ENCODE assay signal across 10 cellular contexts in the genomic region with DNA sequence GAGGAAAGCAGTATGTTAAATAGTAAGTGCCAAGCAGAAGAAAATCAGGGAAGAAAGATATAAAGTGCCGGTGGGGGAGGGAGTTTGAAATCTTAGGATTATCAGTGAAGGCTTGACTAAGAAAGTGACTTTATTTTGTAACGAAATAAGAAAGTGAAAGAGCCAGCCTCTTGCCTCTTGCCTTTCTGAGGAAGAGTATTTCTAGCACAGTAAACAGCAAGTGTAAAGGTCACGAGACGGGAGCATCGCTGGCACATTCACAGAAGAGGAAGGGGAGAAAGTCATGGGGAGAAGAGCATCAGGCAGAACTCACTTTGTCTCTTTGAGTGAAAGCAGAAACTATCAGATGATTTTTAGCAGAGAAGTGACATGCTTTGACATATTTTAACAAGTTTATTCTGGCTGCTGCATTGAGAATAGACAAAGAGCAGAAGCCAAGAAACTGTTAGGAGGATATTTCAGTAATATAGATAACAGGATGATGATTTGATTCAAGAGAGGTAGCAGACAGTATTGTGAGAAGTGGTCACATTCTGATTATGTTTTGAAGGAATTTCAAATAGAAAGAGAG.
DNase-seq lines count a peak whose midpoint lies in the region; ATAC-seq and TF ChIP-seq lines count a peak whose summit lies in the region.
"Had no signal": no experiment of that assay in that cellular context is flagged by ENCODE, and none has a peak within 500 bp of the region (broad histone marks: within the 10 kb centered on the region; RNA-seq: fewer than 3 reads in every experiment).

No MANE protein-coding gene starts in this region.

- intact Hi-C loops in Caco-2 (cut with micrococcal nuclease; ENCODE audit: unreplicated experiment) = no loop called here

- H3K4me1 Mint-ChIP-seq in activated T-cell treated with anti-CD3 and anti-CD28 coated beads, Interleukin-2, amount 50 U/mL, for 4 hours (ENCODE audit: low read depth) = peaks cover 10% of the 10 kb centered on the region
- H3K4me1 Mint-ChIP-seq in Caco-2 (ENCODE audit: low read depth, unreplicated experiment) = peaks cover 12% of the 10 kb centered on the region

- H3K9me3 ChIP-seq in gastroesophageal sphincter = no peaks in the 10 kb centered on the region
- no peaks in the 10 kb centered on the region for H3K9me3 ChIP-seq in suprapubic skin
- H3K9me3 ChIP-seq in Caco-2 = no peaks in the 10 kb centered on the region

- H3K36me3 ChIP-seq in gastroesophageal sphincter = no peaks in the 10 kb centered on the region
- H3K36me3 ChIP-seq in suprapubic skin = no peaks in the 10 kb centered on the region
- H3K36me3 ChIP-seq in Caco-2 (ENCODE audit: control insufficient read depth, insufficient read depth, low read length) = no peaks in the 10 kb centered on the region

- H3K9me3 Mint-ChIP-seq in activated T-cell treated with anti-CD3 and anti-CD28 coated beads, Interleukin-2, amount 50 U/mL, for 4 hours = peaks cover 3% of the 10 kb centered on the region
- H3K9me3 Mint-ChIP-seq in Caco-2 (ENCODE audit: unreplicated experiment) = peaks cover 9% of the 10 kb centered on the region

- H3K27ac Mint-ChIP-seq in Caco-2 (ENCODE audit: unreplicated experiment) = no peak overlapping the region
- H3K27ac Mint-ChIP-seq: activated T-cell treated with anti-CD3 and anti-CD28 coated beads, Interleukin-2, amount 50 U/mL, for 24 hours had no signal

- BruUV-seq in Caco-2 (replicated peaks; lab: Mats Ljungman, UMichigan) = no TSS peak

- WGBS in gastroesophageal sphincter (ENCODE audit: low coverage in 1 of 2), 2 donors = 4 to 26% methylated on average over 5 of the region's 5 CpGs
- WGBS in suprapubic skin = 53% methylated on average over 5 of the region's 5 CpGs

- peaks cover 13% of the 10 kb centered on the region for H3K36me3 Mint-ChIP-seq in activated T-cell treated with anti-CD3 and anti-CD28 coated beads, Interleukin-2, amount 50 U/mL, for 4 hours (ENCODE audit: insufficient read depth)
- peaks cover 6% of the 10 kb centered on the region for H3K36me3 Mint-ChIP-seq in Caco-2 (ENCODE audit: insufficient read depth, unreplicated experiment)

- H3K27me3 ChIP-seq in gastroesophageal sphincter = no peaks in the 10 kb centered on the region
- H3K27me3 ChIP-seq in suprapubic skin = no peaks in the 10 kb centered on the region
- H3K27me3 ChIP-seq in Caco-2 (replicated peaks; ENCODE audit: control insufficient read depth, insufficient read depth, low read length) = no peaks in the 10 kb centered on the region

- H3K4me3 Mint-ChIP-seq in activated T-cell treated with anti-CD3 and anti-CD28 coated beads, Interleukin-2, amount 50 U/mL, for 4 hours = no peak overlapping the region
- no peak overlapping the region for H3K4me3 Mint-ChIP-seq in Caco-2 (ENCODE audit: unreplicated experiment)
- H3K4me3 Mint-ChIP-seq: activated T-cell treated with anti-CD3 and anti-CD28 coated beads, Interleukin-2, amount 50 U/mL, for 24 hours had no signal

- H3K4me1 ChIP-seq in gastroesophageal sphincter = peaks cover 4 to 81% (median 14%) of the 10 kb centered on the region in 3 donors
- peaks cover 60% of the 10 kb centered on the region for H3K4me1 ChIP-seq in suprapubic skin
- 0 out of 2 replicates have a peak, but pooled peaks cover under 1% of the 10 kb centered on the region for H3K4me1 ChIP-seq in Caco-2

- POLR2A ChIA-PET in Caco-2 (lab: Charles Lee) = no interaction called here

- TF ChIP-seq EP300 in gastroesophageal sphincter (IDR thresholded peaks at IDR 0.05) = no peak
- TF ChIP-seq EP300 in suprapubic skin (IDR thresholded peaks at IDR 0.05) = no peak

- H3K27me3 Mint-ChIP-seq in activated T-cell treated with anti-CD3 and anti-CD28 coated beads, Interleukin-2, amount 50 U/mL, for 4 hours (ENCODE audit: low read depth) = no peaks in the 10 kb centered on the region
- no peaks in the 10 kb centered on the region for H3K27me3 Mint-ChIP-seq in Caco-2 (ENCODE audit: insufficient read depth, unreplicated experiment)
- H3K27me3 Mint-ChIP-seq: activated T-cell treated with anti-CD3 and anti-CD28 coated beads, Interleukin-2, amount 50 U/mL, for 24 hours had no signal

- TF ChIP-seq CTCF in gastroesophageal sphincter (IDR thresholded peaks at IDR 0.05) (no peak), suprapubic skin (IDR thresholded peaks at IDR 0.05) (no peak), Caco-2 (IDR thresholded peaks at IDR 0.05; ENCODE audit: insufficient read depth in 1 of 2, low read depth in 1 of 2, low read length in 1 of 2, severe bottlenecking in 1 of 2, unreplicated experiment in 1 of 2) (no peak)

- TF ChIP-seq POLR2A in gastroesophageal sphincter (IDR thresholded peaks at IDR 0.05) = no peak
- TF ChIP-seq POLR2A in suprapubic skin (IDR thresholded peaks at IDR 0.05) = no peak

- H3K4me3 ChIP-seq in gastroesophageal sphincter = no peak overlapping the region
- H3K4me3 ChIP-seq in suprapubic skin = no peak overlapping the region
- no peak overlapping the region for H3K4me3 ChIP-seq in Caco-2 (ENCODE audit: low read depth, low read length)

- ATAC-seq in activated T-cell treated with anti-CD3 and anti-CD28 coated beads, Interleukin-2, amount 50 U/mL, for 4 hours = peak; percentile 16 to 72
- peak; percentile 64 for ATAC-seq in HG02943 (IDR thresholded peaks at IDR 0.05; ENCODE audit: low read depth, unreplicated experiment)
- ATAC-seq in gastroesophageal sphincter = no peak
- no peak for ATAC-seq in GM21526 (IDR thresholded peaks at IDR 0.05; ENCODE audit: low FRiP score, unreplicated experiment)

- CTCF ChIA-PET in Caco-2 (lab: Charles Lee) = no interaction called here

- DNase-seq in activated T-cell treated with anti-CD3 and anti-CD28 coated beads, Interleukin-2, amount 50 U/mL, for 4 hours = no peak
- DNase-seq in activated T-cell treated with anti-CD3 and anti-CD28 coated beads, Interleukin-2, amount 50 U/mL, for 48 hours = no peak
- DNase-seq in suprapubic skin (ENCODE audit: low spot score in 2 of 2) = no peak
- no peak for DNase-seq in RKO (ENCODE audit: low spot score)
- DNase-seq in Caco-2 = no peak
- DNase-seq: activated T-cell treated with anti-CD3 and anti-CD28 coated beads, Interleukin-2, amount 50 U/mL, for 24 hours; NCI-H146 had no signal

- peak overlapping the region; percentile 65 to 75 (median 70) for H3K27ac ChIP-seq in gastroesophageal sphincter
- H3K27ac ChIP-seq in suprapubic skin = peak overlapping the region; percentile 19

Comparison
In these comparisons a context has a peak if more than half of its experiments do, and no peak if none do; other contexts are left out.
1. ATAC-seq: peak in activated T-cell treated with anti-CD3 and anti-CD28 coated beads, Interleukin-2, amount 50 U/mL, for 4 hours (2 of 2) and HG02943 (single experiment); none in gastroesophageal sphincter (single experiment) and GM21526 (single experiment).